12 cellular contexts compared by ENCODE assay signal in genomic region chr3:17183951-17184550, GRCh38.
A peak's percentile ranks its signal among the peaks of the same experiment; 100 is the strongest.
DNase-seq lines count a peak whose midpoint lies in the region; ATAC-seq and TF ChIP-seq lines count a peak whose summit lies in the region.
"Had no signal": no experiment of that assay in that cellular context is flagged by ENCODE, and none has a peak within 500 bp of the region (broad histone marks: within the 10 kb centered on the region; RNA-seq: fewer than 3 reads in every experiment).

No MANE protein-coding gene starts in this region.

- H3K27ac ChIP-seq in SK-N-SH (ENCODE audit: low read depth in 2 of 2, low read length in 1 of 2), result no peak overlapping the region
- H3K27ac ChIP-seq in osteoblast (ENCODE audit: low read depth, low read length), result peak overlapping the region; percentile 6
- H3K27ac ChIP-seq in coronary artery, result no peak overlapping the region
- H3K27ac ChIP-seq: gastrocnemius medialis, ovary had no signal

- TF ChIP-seq RAD21 in SK-N-SH (IDR thresholded peaks at IDR 0.05; ENCODE audit: low read length), result no peak

- H3K79me2 ChIP-seq in SK-N-SH (ENCODE audit: insufficient read depth) (no peaks in the 10 kb centered on the region), osteoblast (ENCODE audit: insufficient read depth, low read length) (no peaks in the 10 kb centered on the region)

- no peak for TF ChIP-seq EP300 in SK-N-SH (IDR thresholded peaks at IDR 0.05; ENCODE audit: borderline replicate concordance in 1 of 2, low read depth in 1 of 2, low read length in 1 of 2)

- no peak for ATAC-seq in SK-N-SH treated with all-trans-retinoic acid at 6 μM for 48 hours
- no peak for ATAC-seq in GM19455 (IDR thresholded peaks at IDR 0.05; ENCODE audit: unreplicated experiment)
- ATAC-seq: gastrocnemius medialis had no signal

- no peak overlapping the region for H3K4me3 ChIP-seq in SK-N-SH (ENCODE audit: low read depth in 2 of 2, low read length in 1 of 2)
- no peak overlapping the region for H3K4me3 ChIP-seq in cardiac fibroblast (replicated peaks in 1 of 2; ENCODE audit: low read depth in 2 of 2, low read length in 2 of 2)
- no peak overlapping the region for H3K4me3 ChIP-seq in osteoblast (ENCODE audit: insufficient read depth, low read length)
- H3K4me3 ChIP-seq in coronary artery, result no peak overlapping the region
- H3K4me3 ChIP-seq: gastrocnemius medialis, ovary had no signal

- H3K9ac ChIP-seq in SK-N-SH, result no peak overlapping the region

- no peaks in the 10 kb centered on the region for H3K27me3 ChIP-seq in SK-N-SH (ENCODE audit: insufficient read depth)
- H3K27me3 ChIP-seq in osteoblast (ENCODE audit: insufficient read depth, low read length), result no peaks in the 10 kb centered on the region
- H3K27me3 ChIP-seq: gastrocnemius medialis, ovary had no signal

- H4K20me1 ChIP-seq in SK-N-SH (ENCODE audit: insufficient read depth) (no peaks in the 10 kb centered on the region), osteoblast (ENCODE audit: insufficient read depth, low read length) (no peaks in the 10 kb centered on the region)

- peaks cover 4% of the 10 kb centered on the region for H3F3A ChIP-seq in SK-N-SH (replicated peaks; ENCODE audit: insufficient read depth)

- H2AFZ ChIP-seq in SK-N-SH (ENCODE audit: low read depth) (no peak overlapping the region), osteoblast (ENCODE audit: low read length) (peak overlapping the region; percentile 1)

- DNase-seq in SK-N-SH (no peak), LHCN-M2 (ENCODE audit: low read depth) (peak; percentile 62), cardiac fibroblast (ENCODE audit: low read depth in 2 of 2) (peak; percentile 44 to 69), osteoblast (ENCODE audit: insufficient read length, low spot score, missing footprints) (no peak), NCI-H748 treated with DMSO at 0.1 percent for 48 hours (lab: John Stamatoyannopoulos, UW) (no peak), coronary artery (ENCODE audit: low spot score) (no peak)
- DNase-seq: DND-41, gastrocnemius medialis, NCI-H2081 treated with DMSO at 0.1 percent for 48 hours, ovary had no signal

- H3K4me1 ChIP-seq in SK-N-SH (ENCODE audit: control insufficient read depth in 1 of 2, insufficient read depth in 2 of 2, low read depth in 1 of 2, low read length in 1 of 2) (peaks cover 4 to 5% of the 10 kb centered on the region in 2 experiments; a peak in 1 of 4 replicates), osteoblast (ENCODE audit: insufficient read depth, low read length) (peaks cover 18% of the 10 kb centered on the region)

- no peaks in the 10 kb centered on the region for H3K9me2 ChIP-seq in SK-N-SH

- H3K36me3 ChIP-seq in SK-N-SH (replicated peaks in 1 of 2; ENCODE audit: control insufficient read depth in 1 of 2, insufficient read depth in 2 of 2, low read length in 1 of 2), result peaks cover 0 to 6% of the 10 kb centered on the region in 2 experiments
- no peaks in the 10 kb centered on the region for H3K36me3 ChIP-seq in osteoblast (ENCODE audit: insufficient read depth, low read length)
- H3K36me3 ChIP-seq: ovary had no signal

- H3K9me3 ChIP-seq in SK-N-SH (no peaks in the 10 kb centered on the region), osteoblast (ENCODE audit: low read depth, low read length) (no peaks in the 10 kb centered on the region)
- H3K9me3 ChIP-seq: gastrocnemius medialis, ovary had no signal

- H3K4me2 ChIP-seq in SK-N-SH, result no peak overlapping the region
- H3K4me2 ChIP-seq in osteoblast (ENCODE audit: insufficient read depth, low read length), result no peak overlapping the region

- POLR2A ChIA-PET in SK-N-SH (lab: Yijun Ruan, JAX), result no interaction called here

- CTCF ChIA-PET in SK-N-SH (lab: Yijun Ruan, JAX), result interaction anchor here (1.3 to 1.6 kb wide), 2 partner anchors 10 to 15 kb away, joined by 4 read pairs; no protein-coding TSS in a partner anchor

- TF ChIP-seq CTCF in SK-N-SH (IDR thresholded peaks at IDR 0.05) (no peak), cardiac fibroblast (IDR thresholded peaks at IDR 0.05; ENCODE audit: low read depth, low read length) (no peak), osteoblast (IDR thresholded peaks at IDR 0.05; ENCODE audit: extremely low read depth, low read depth, low read length) (no peak), coronary artery (IDR thresholded peaks at IDR 0.05) (no peak)

TF ChIP-seq in SK-N-SH, 30 proteins besides CTCF, POLR2A, EP300 and RAD21:
- TF ChIP-seq TAF1 (IDR thresholded peaks at IDR 0.05; ENCODE audit: borderline replicate concordance, low read depth, low read length) (no peak), SIN3A (IDR thresholded peaks at IDR 0.05; ENCODE audit: borderline replicate concordance, low read depth, low read length) (no peak), YY1 (IDR thresholded peaks at IDR 0.05; ENCODE audit: low read depth) (no peak), GATA2 (CRISPR knock-in tag; IDR thresholded peaks at IDR 0.05) (no peak), TCF12 (IDR thresholded peaks at IDR 0.05) (no peak), JUND (IDR thresholded peaks at IDR 0.05) (peak; percentile 35; the same call in 1 of the 2 replicates), FOSL2 (IDR thresholded peaks at IDR 0.05; ENCODE audit: borderline replicate concordance, low read depth) (peak; percentile 72; the same call in 1 of the 2 replicates)
- TF ChIP-seq, protein P1, sequence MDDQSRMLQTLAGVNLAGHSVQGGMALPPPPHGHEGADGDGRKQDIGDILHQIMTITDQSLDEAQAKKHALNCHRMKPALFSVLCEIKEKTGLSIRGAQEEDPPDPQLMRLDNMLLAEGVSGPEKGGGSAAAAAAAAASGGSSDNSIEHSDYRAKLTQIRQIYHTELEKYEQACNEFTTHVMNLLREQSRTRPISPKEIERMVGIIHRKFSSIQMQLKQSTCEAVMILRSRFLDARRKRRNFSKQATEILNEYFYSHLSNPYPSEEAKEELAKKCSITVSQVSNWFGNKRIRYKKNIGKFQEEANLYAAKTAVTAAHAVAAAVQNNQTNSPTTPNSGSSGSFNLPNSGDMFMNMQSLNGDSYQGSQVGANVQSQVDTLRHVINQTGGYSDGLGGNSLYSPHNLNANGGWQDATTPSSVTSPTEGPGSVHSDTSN (IDR thresholded peaks at IDR 0.05), result no peak

TF ChIP-seq in SK-N-SH treated with all-trans-retinoic acid at 6 μM for 48 hours, 23 proteins besides CTCF, POLR2A, EP300 and RAD21:
- TF ChIP-seq ESRRG (CRISPR knock-in tag; IDR thresholded peaks at IDR 0.05) (no peak), BACH2 (CRISPR knock-in tag; IDR thresholded peaks at IDR 0.05; ENCODE audit: borderline replicate concordance) (no peak), ZNF565 (CRISPR knock-in tag; conservative IDR thresholded peaks at IDR 0.05; ENCODE audit: low read depth) (no peak), TCF4 (CRISPR knock-in tag; IDR thresholded peaks at IDR 0.05; ENCODE audit: borderline replicate concordance) (no peak), ZNF70 (CRISPR knock-in tag; IDR thresholded peaks at IDR 0.05) (no peak), ZFP3 (CRISPR knock-in tag; IDR thresholded peaks at IDR 0.05) (no peak), RARB (CRISPR knock-in tag; IDR thresholded peaks at IDR 0.05) (no peak), PATZ1 (CRISPR knock-in tag; IDR thresholded peaks at IDR 0.05; ENCODE audit: borderline replicate concordance) (no peak), PPARA (CRISPR knock-in tag; IDR thresholded peaks at IDR 0.05; ENCODE audit: borderline replicate concordance) (no peak), ISL1 (CRISPR knock-in tag; IDR thresholded peaks at IDR 0.05) (no peak), CSDC2 (CRISPR knock-in tag; IDR thresholded peaks at IDR 0.05) (no peak), ZC3H10 (CRISPR knock-in tag; IDR thresholded peaks at IDR 0.05) (no peak)
- TF ChIP-seq, protein P2, sequence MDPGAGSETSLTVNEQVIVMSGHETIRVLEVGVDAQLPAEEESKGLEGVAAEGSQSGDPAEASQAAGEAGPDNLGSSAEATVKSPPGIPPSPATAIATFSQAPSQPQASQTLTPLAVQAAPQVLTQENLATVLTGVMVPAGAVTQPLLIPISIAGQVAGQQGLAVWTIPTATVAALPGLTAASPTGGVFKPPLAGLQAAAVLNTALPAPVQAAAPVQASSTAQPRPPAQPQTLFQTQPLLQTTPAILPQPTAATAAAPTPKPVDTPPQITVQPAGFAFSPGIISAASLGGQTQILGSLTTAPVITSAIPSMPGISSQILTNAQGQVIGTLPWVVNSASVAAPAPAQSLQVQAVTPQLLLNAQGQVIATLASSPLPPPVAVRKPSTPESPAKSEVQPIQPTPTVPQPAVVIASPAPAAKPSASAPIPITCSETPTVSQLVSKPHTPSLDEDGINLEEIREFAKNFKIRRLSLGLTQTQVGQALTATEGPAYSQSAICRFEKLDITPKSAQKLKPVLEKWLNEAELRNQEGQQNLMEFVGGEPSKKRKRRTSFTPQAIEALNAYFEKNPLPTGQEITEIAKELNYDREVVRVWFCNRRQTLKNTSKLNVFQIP (CRISPR knock-in tag; IDR thresholded peaks at IDR 0.05; ENCODE audit: borderline replicate concordance, low read depth), result no peak

Comparison
In these comparisons a context has a peak if more than half of its experiments do, and no peak if none do; other contexts are left out.
1. DNase-seq: peak in LHCN-M2 (single experiment) and cardiac fibroblast (2 of 2); none in SK-N-SH (single experiment), osteoblast (single experiment), NCI-H748 treated with DMSO at 0.1 percent for 48 hours (single experiment) and coronary artery (single experiment).